In genomic region chr12:1830981-1831930, GRCh38 we compare ENCODE assay signal across 1 cellular context.
TF ChIP-seq lines count a peak whose summit lies in the region.

No MANE protein-coding gene starts in this region.

TF ChIP-seq in HepG2, 621 proteins besides CTCF, POLR2A, EP300 and RAD21 (continued from another document):
- peak; percentile 67; the same call in 1 of the 2 replicates for TF ChIP-seq ZGPAT (CRISPR knock-in tag; IDR thresholded peaks at IDR 0.05)
- peak; percentile 74; the same call in 1 of the 2 replicates for TF ChIP-seq ZNF225 (CRISPR knock-in tag; IDR thresholded peaks at IDR 0.05)
- TF ChIP-seq ZNF160 (CRISPR knock-in tag; IDR thresholded peaks at IDR 0.05), result peak; percentile 81; the same call in 1 of the 2 replicates
- peak; percentile 91; the same call in 1 of the 2 replicates for TF ChIP-seq ZNF580 (CRISPR knock-in tag; IDR thresholded peaks at IDR 0.05; ENCODE audit: borderline replicate concordance, low read depth)
- 0 out of 2 replicates have a peak, but pooled peaks have one; percentile 57 for TF ChIP-seq MLX (CRISPR knock-in tag; IDR thresholded peaks at IDR 0.05)
- TF ChIP-seq NONO (IDR thresholded peaks at IDR 0.05), result no peak
- no peak for TF ChIP-seq NONO (CRISPR knock-in tag; conservative IDR thresholded peaks at IDR 0.05)
- TF ChIP-seq ZNF329 (CRISPR knock-in tag; IDR thresholded peaks at IDR 0.05; ENCODE audit: low read depth), result 0 out of 2 replicates have a peak, but pooled peaks have one; percentile 58
- no peak; the same call in 1 of the 2 replicates for TF ChIP-seq ZNF678 (CRISPR knock-in tag; IDR thresholded peaks at IDR 0.05)
- TF ChIP-seq KAT2B (IDR thresholded peaks at IDR 0.05; ENCODE audit: borderline replicate concordance, low read depth, low read length), result no peak
- no peak for TF ChIP-seq ZSCAN22 (CRISPR knock-in tag; IDR thresholded peaks at IDR 0.05)
- TF ChIP-seq GABPB1 (CRISPR knock-in tag; IDR thresholded peaks at IDR 0.05), result peak; percentile 66
- TF ChIP-seq ZNF644 (CRISPR knock-in tag; IDR thresholded peaks at IDR 0.05; ENCODE audit: low read depth), result peak; percentile 68; the same call in 1 of the 2 replicates
- TF ChIP-seq KMT2B (CRISPR knock-in tag; IDR thresholded peaks at IDR 0.05), result peak; percentile 72
- peak; percentile 60 for TF ChIP-seq HDAC2 (CRISPR knock-in tag; IDR thresholded peaks at IDR 0.05)
- no peak for TF ChIP-seq GTF3A (CRISPR knock-in tag; conservative IDR thresholded peaks at IDR 0.05)
- peak; percentile 90 for TF ChIP-seq TGIF2 (CRISPR knock-in tag; IDR thresholded peaks at IDR 0.05)
- TF ChIP-seq ZNF263 (CRISPR knock-in tag; IDR thresholded peaks at IDR 0.05), result peak; percentile 63
- no peak for TF ChIP-seq ZNF251 (CRISPR knock-in tag; IDR thresholded peaks at IDR 0.05)
TF ChIP-seq in HepG2: peak in this region for 253.
